Comparison of ENCODE assay signal across 1 cellular context in genomic region chr7:140671966-140672365, GRCh38.
TF ChIP-seq lines count a peak whose summit lies in the region.

No MANE protein-coding gene starts in this region.

TF ChIP-seq in WTC11, 78 proteins besides CTCF, POLR2A, EP300 and RAD21 (continued from another document):
- TF ChIP-seq ZNF532 (CRISPR knock-in tag; IDR thresholded peaks at IDR 0.05; ENCODE audit: borderline replicate concordance): no peak
- TF ChIP-seq ZNF263 (CRISPR knock-in tag; IDR thresholded peaks at IDR 0.05; ENCODE audit: low read depth): no peak
- TF ChIP-seq MLX (CRISPR knock-in tag; IDR thresholded peaks at IDR 0.05): no peak
- no peak for TF ChIP-seq NFE2L1 (CRISPR knock-in tag; IDR thresholded peaks at IDR 0.05)
- no peak for TF ChIP-seq JUN (CRISPR knock-in tag; IDR thresholded peaks at IDR 0.05)
